Comparison of ENCODE assay signal across 2 cellular contexts in genomic region chr16:8676160-8676547, GRCh38.
TF ChIP-seq lines count a peak whose summit lies in the region.

No MANE protein-coding gene starts in this region.

TF ChIP-seq in HCT116, 20 proteins besides CTCF, POLR2A, EP300 and RAD21 (continued from another document):
- TF ChIP-seq, protein P1, sequence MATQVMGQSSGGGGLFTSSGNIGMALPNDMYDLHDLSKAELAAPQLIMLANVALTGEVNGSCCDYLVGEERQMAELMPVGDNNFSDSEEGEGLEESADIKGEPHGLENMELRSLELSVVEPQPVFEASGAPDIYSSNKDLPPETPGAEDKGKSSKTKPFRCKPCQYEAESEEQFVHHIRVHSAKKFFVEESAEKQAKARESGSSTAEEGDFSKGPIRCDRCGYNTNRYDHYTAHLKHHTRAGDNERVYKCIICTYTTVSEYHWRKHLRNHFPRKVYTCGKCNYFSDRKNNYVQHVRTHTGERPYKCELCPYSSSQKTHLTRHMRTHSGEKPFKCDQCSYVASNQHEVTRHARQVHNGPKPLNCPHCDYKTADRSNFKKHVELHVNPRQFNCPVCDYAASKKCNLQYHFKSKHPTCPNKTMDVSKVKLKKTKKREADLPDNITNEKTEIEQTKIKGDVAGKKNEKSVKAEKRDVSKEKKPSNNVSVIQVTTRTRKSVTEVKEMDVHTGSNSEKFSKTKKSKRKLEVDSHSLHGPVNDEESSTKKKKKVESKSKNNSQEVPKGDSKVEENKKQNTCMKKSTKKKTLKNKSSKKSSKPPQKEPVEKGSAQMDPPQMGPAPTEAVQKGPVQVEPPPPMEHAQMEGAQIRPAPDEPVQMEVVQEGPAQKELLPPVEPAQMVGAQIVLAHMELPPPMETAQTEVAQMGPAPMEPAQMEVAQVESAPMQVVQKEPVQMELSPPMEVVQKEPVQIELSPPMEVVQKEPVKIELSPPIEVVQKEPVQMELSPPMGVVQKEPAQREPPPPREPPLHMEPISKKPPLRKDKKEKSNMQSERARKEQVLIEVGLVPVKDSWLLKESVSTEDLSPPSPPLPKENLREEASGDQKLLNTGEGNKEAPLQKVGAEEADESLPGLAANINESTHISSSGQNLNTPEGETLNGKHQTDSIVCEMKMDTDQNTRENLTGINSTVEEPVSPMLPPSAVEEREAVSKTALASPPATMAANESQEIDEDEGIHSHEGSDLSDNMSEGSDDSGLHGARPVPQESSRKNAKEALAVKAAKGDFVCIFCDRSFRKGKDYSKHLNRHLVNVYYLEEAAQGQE (IDR thresholded peaks at IDR 0.05; ENCODE audit: low read depth), result no peak
- no peak for TF ChIP-seq FOSL1 (IDR thresholded peaks at IDR 0.05; ENCODE audit: low read depth)

TF ChIP-seq in neural cell, 6 proteins besides CTCF, POLR2A, EP300 and RAD21 (continued from another document):
- TF ChIP-seq, protein P1 (IDR thresholded peaks at IDR 0.05; ENCODE audit: borderline replicate concordance), result no peak
- TF ChIP-seq TAF1 (IDR thresholded peaks at IDR 0.05; ENCODE audit: low read depth), result no peak
- no peak for TF ChIP-seq POLR2AphosphoS5 (IDR thresholded peaks at IDR 0.05)
- TF ChIP-seq MXI1 (conservative IDR thresholded peaks at IDR 0.05; ENCODE audit: poor library complexity, severe bottlenecking), result no peak
